ENCODE assay signal across 34 cellular contexts in genomic region chr6:23335894-23336293, GRCh38.
"Had no signal": no experiment of that assay in that cellular context is flagged by ENCODE, and none has a peak within 500 bp of the region (broad histone marks: within the 10 kb centered on the region; RNA-seq: fewer than 3 reads in every experiment).

No MANE protein-coding gene starts in this region.

- H3K9me3 ChIP-seq: MG63 had no signal

- H3K4me2 ChIP-seq: KMS-11 had no signal

- H3K9ac ChIP-seq: KMS-11 had no signal

- DNase-seq: Karpas-422, Kasumi-1, MG63, MM.1S, NCI-H1048, NCI-H1092, NCI-H1092 treated with DMSO at 0.1 percent for 48 hours, NCI-H1105, NCI-H1105 treated with DMSO at 0.1 percent for 48 hours, NCI-H1417, NCI-H1417 treated with DMSO at 0.1 percent for 48 hours, NCI-H1436, NCI-H1436 treated with DMSO at 0.1 percent for 48 hours, NCI-H146, NCI-H1694, NCI-H1694 treated with DMSO at 0.1 percent for 48 hours, NCI-H187, NCI-H187 treated with DMSO at 0.1 percent for 48 hours, NCI-H1930, NCI-H2029, NCI-H2081, NCI-H2081 treated with DMSO at 0.1 percent for 48 hours, NCI-H2107, NCI-H2171, NCI-H2171 treated with DMSO at 0.1 percent for 48 hours, NCI-H2227 treated with DMSO at 0.1 percent for 48 hours, NCI-H226, NCI-H345, NCI-H446, NCI-H446 treated with DMSO at 0.1 percent for 48 hours, NCI-H510A, NCI-H510A treated with DMSO at 0.1 percent for 48 hours, NCI-H524 had no signal

- H3K27ac ChIP-seq: KMS-11 had no signal

- H3K4me3 ChIP-seq: MG63 had no signal

- H3K36me3 ChIP-seq: MG63 had no signal

- H3K27me3 ChIP-seq: MG63 had no signal
